In genomic region chr6:56996401-56996800, GRCh38 we compare ENCODE assay signal across 14 cellular contexts. TPM values are rescaled to one million over a fixed set of nuclear protein-coding genes. Genes with fewer than 3 reads are reported as not detected.
DNase-seq lines count a peak whose midpoint lies in the region; ATAC-seq, FAIRE-seq and TF ChIP-seq lines count a peak whose summit lies in the region.
"Had no signal": no experiment of that assay in that cellular context is flagged by ENCODE, and none has a peak within 500 bp of the region (broad histone marks: within the 10 kb centered on the region; RNA-seq: fewer than 3 reads in every experiment).

No MANE protein-coding gene starts in this region.

- H3K27ac ChIP-seq in HepG2 (ENCODE audit: extremely low read length, insufficient read depth, low read length) (no peak overlapping the region), right lobe of liver (no peak overlapping the region), GM12878 (ENCODE audit: control insufficient read depth, insufficient read depth) (no peak overlapping the region), osteoblast (ENCODE audit: low read depth, low read length) (no peak overlapping the region)
- H3K27ac ChIP-seq: BLaER1 treated with 17β-estradiol and CSF1 and Interleukin-3, amounts not matched to agents 10 nM and 100 nM; GM23248 had no signal

- DNase-seq in HepG2 (ENCODE audit: low spot score) (no peak), right lobe of liver (no peak), GM12878 (ENCODE audit: low read depth, low spot score) (no peak), osteoblast (ENCODE audit: insufficient read length, low spot score, missing footprints) (peak; percentile 22), H4 (ENCODE audit: low spot score) (no peak), endothelial cell (ENCODE audit: low spot score) (no peak)
- DNase-seq: ACHN; CD4-positive, CD25-positive, alpha-beta regulatory T cell; DMS53; GF-D8; GM23248; H7 had no signal

- H3K9me3 ChIP-seq in HepG2 (ENCODE audit: low read length) (peaks cover 17% of the 10 kb centered on the region), right lobe of liver (no peaks in the 10 kb centered on the region), GM12878 (replicated peaks; ENCODE audit: control insufficient read depth, insufficient read depth, low read length) (peaks cover 2% of the 10 kb centered on the region; the same call in 1 of the 3 replicates), osteoblast (ENCODE audit: low read depth, low read length) (no peaks in the 10 kb centered on the region)

- 0% methylated on average over 1 of the region's 1 CpG for WGBS in HepG2 (ENCODE audit: low lambda C conversion rate)
- 17% methylated on average over 1 of the region's 1 CpG for WGBS in right lobe of liver (ENCODE audit: insufficient coverage, low coverage, low lambda C conversion rate, missing lambda C conversion rate)
- 0% methylated on average over 1 of the region's 1 CpG for WGBS in GM12878 (ENCODE audit: insufficient coverage, insufficient replicate concordance, low lambda C conversion rate, missing lambda C conversion rate)

- H3K36me3 Mint-ChIP-seq in endothelial cell (ENCODE audit: low read depth, unreplicated experiment) = peaks cover 5% of the 10 kb centered on the region
- H3K36me3 Mint-ChIP-seq: CD4-positive, CD25-positive, alpha-beta regulatory T cell had no signal

- H3K9ac ChIP-seq in HepG2 (ENCODE audit: insufficient read depth, low read depth, low read length) = no peak overlapping the region
- no peak overlapping the region for H3K9ac ChIP-seq in GM12878 (ENCODE audit: control insufficient read depth, insufficient read depth, low read length)
- H3K9ac ChIP-seq: BLaER1 treated with 17β-estradiol and CSF1 and Interleukin-3, amounts not matched to agents 10 nM and 100 nM; GM23248 had no signal

- BruUV-seq in HepG2 (replicated peaks; lab: Mats Ljungman, UMichigan) (no TSS peak), GM12878 (replicated peaks; lab: Mats Ljungman, UMichigan) (no TSS peak)

- H3K4me2 ChIP-seq in HepG2 (ENCODE audit: low read depth, low read length) (no peak overlapping the region), GM12878 (ENCODE audit: control insufficient read depth, insufficient read depth) (no peak overlapping the region), osteoblast (ENCODE audit: insufficient read depth, low read length) (no peak overlapping the region)
- H3K4me2 ChIP-seq: BLaER1 treated with 17β-estradiol and CSF1 and Interleukin-3, amounts not matched to agents 10 nM and 100 nM had no signal

- SMC1A ChIA-PET in GM12878 (lab: Charles Lee; ENCODE audit: uncharacterized antibody, unreplicated experiment) = interaction anchor here (1.5 kb wide), 1 partner anchor 92 kb away, joined by 3 read pairs; no protein-coding TSS in a partner anchor

- TF ChIP-seq POLR2A in HepG2 (IDR thresholded peaks at IDR 0.05; ENCODE audit: insufficient read depth in 1 of 2, low read depth in 2 of 2, low read length in 2 of 2) = no peak
- no peak for TF ChIP-seq POLR2A in right lobe of liver (IDR thresholded peaks at IDR 0.05)
- TF ChIP-seq POLR2A in GM12878 (IDR thresholded peaks at IDR 0.05; ENCODE audit: low read depth, low read length) = no peak

- no peak overlapping the region for H3K4me3 ChIP-seq in HepG2 (replicated peaks in 1 of 3; ENCODE audit: insufficient read depth in 1 of 3, low read depth in 2 of 3, low read length in 3 of 3)
- H3K4me3 ChIP-seq in right lobe of liver = no peak overlapping the region
- no peak overlapping the region for H3K4me3 ChIP-seq in GM12878
- no peak overlapping the region for H3K4me3 ChIP-seq in osteoblast (ENCODE audit: insufficient read depth, low read length)
- H3K4me3 ChIP-seq: BLaER1 treated with 17β-estradiol and CSF1 and Interleukin-3, amounts not matched to agents 10 nM and 100 nM; GM23248 had no signal

- peaks cover 5% of the 10 kb centered on the region for H3K9me3 Mint-ChIP-seq in endothelial cell (ENCODE audit: unreplicated experiment)

- TF ChIP-seq RAD21 in HepG2 (CRISPR knock-in tag; IDR thresholded peaks at IDR 0.05) (no peak), GM12878 (IDR thresholded peaks at IDR 0.05; ENCODE audit: insufficient read depth, low read depth, low read length) (no peak)

- H3K4me3 Mint-ChIP-seq in endothelial cell (ENCODE audit: unreplicated experiment) = no peak overlapping the region
- H3K4me3 Mint-ChIP-seq: CD4-positive, CD25-positive, alpha-beta regulatory T cell had no signal

- ATAC-seq in HepG2 (no peak), right lobe of liver (no peak), GM12878 (0 out of 3 replicates have a peak, but pooled peaks have one; percentile 22), HG02623 (IDR thresholded peaks at IDR 0.05; ENCODE audit: unreplicated experiment) (no peak)

- intact Hi-C loops in HepG2 (cut with micrococcal nuclease; ENCODE audit: unreplicated experiment) = no loop called here
- intact Hi-C loops in right lobe of liver (cut with DNase I) = no loop called here
- intact Hi-C loops in GM12878 (cut with micrococcal nuclease; ENCODE audit: unreplicated experiment) = no loop called here

- in situ Hi-C loops in HepG2 (cut with HindIII; ENCODE audit: extremely low pct_ligation_motif_present, low pct_unique_long_range_greater_than_20kb) (no loop called here), GM12878 (cut with MboI) (no loop called here)

- FAIRE-seq in HepG2 (lab: Jason Lieb, UNC) (no peak), GM12878 (lab: Jason Lieb, UNC) (no peak)

- H3K27me3 ChIP-seq in HepG2 (ENCODE audit: control insufficient read depth in 1 of 2, insufficient read depth in 2 of 2, low read length in 2 of 2) = peaks cover 0 to 6% of the 10 kb centered on the region in 2 experiments; a peak in 3 of 5 replicates
- H3K27me3 ChIP-seq in right lobe of liver = no peaks in the 10 kb centered on the region
- H3K27me3 ChIP-seq in GM12878 (replicated peaks in 1 of 2; ENCODE audit: control insufficient read depth in 2 of 2, insufficient read depth in 2 of 2, low read length in 1 of 2) = no peaks in the 10 kb centered on the region
- H3K27me3 ChIP-seq in osteoblast (ENCODE audit: insufficient read depth, low read length) = no peaks in the 10 kb centered on the region
- H3K27me3 ChIP-seq: BLaER1 treated with 17β-estradiol and CSF1 and Interleukin-3, amounts not matched to agents 10 nM and 100 nM had no signal

- TF ChIP-seq EP300 in HepG2 (IDR thresholded peaks at IDR 0.05; ENCODE audit: low read depth in 2 of 2, low read length in 2 of 2) (no peak), HepG2 (CRISPR knock-in tag; IDR thresholded peaks at IDR 0.05; ENCODE audit: borderline replicate concordance) (no peak), GM12878 (IDR thresholded peaks at IDR 0.05; ENCODE audit: borderline replicate concordance in 1 of 2, control insufficient read depth in 1 of 2, low read depth in 2 of 2, low read length in 2 of 2) (no peak)

- H3K79me2 ChIP-seq in HepG2 (ENCODE audit: insufficient read depth, low read length) (no peaks in the 10 kb centered on the region), GM12878 (ENCODE audit: control insufficient read depth, insufficient read depth, low read length) (no peaks in the 10 kb centered on the region), osteoblast (ENCODE audit: insufficient read depth, low read length) (no peaks in the 10 kb centered on the region)

- no peaks in the 10 kb centered on the region for H3K4me1 ChIP-seq in HepG2 (ENCODE audit: insufficient read depth, low read length)
- no peaks in the 10 kb centered on the region for H3K4me1 ChIP-seq in right lobe of liver
- H3K4me1 ChIP-seq in GM12878 (ENCODE audit: control insufficient read depth, insufficient read depth, low read length) = no peaks in the 10 kb centered on the region
- H3K4me1 ChIP-seq in osteoblast (ENCODE audit: insufficient read depth, low read length) = no peaks in the 10 kb centered on the region
- H3K4me1 ChIP-seq: BLaER1 treated with 17β-estradiol and CSF1 and Interleukin-3, amounts not matched to agents 10 nM and 100 nM had no signal

- H4K20me1 ChIP-seq in HepG2 (ENCODE audit: insufficient read depth, low read length) = no peaks in the 10 kb centered on the region
- no peaks in the 10 kb centered on the region for H4K20me1 ChIP-seq in GM12878 (ENCODE audit: control insufficient read depth, insufficient read depth)
- no peaks in the 10 kb centered on the region for H4K20me1 ChIP-seq in osteoblast (ENCODE audit: insufficient read depth, low read length)
- H4K20me1 ChIP-seq: BLaER1 treated with 17β-estradiol and CSF1 and Interleukin-3, amounts not matched to agents 10 nM and 100 nM had no signal

- POLR2A ChIA-PET in HepG2 (lab: Yijun Ruan, JAX) (no interaction called here), GM12878 (lab: Charles Lee) (no interaction called here)

- peaks cover 11% of the 10 kb centered on the region for H3K4me1 Mint-ChIP-seq in endothelial cell (ENCODE audit: unreplicated experiment)
- H3K4me1 Mint-ChIP-seq: CD4-positive, CD25-positive, alpha-beta regulatory T cell had no signal

- H2AFZ ChIP-seq in HepG2 (ENCODE audit: low read length) = no peak overlapping the region
- H2AFZ ChIP-seq in GM12878 (ENCODE audit: control insufficient read depth, low read depth, low read length) = no peak overlapping the region
- H2AFZ ChIP-seq in osteoblast (ENCODE audit: low read length) = no peak overlapping the region
- H2AFZ ChIP-seq: GM23248 had no signal

- CTCF ChIA-PET in HepG2 (lab: Yijun Ruan, JAX; ENCODE audit: low intra/inter-chr PET ratio, low total read pairs) (no interaction called here), GM12878 (lab: Yijun Ruan, JAX) (interaction anchor here (1.1 to 1.9 kb wide), 3 partner anchors 13 to 41 kb away, joined by 3 to 7 read pairs (median 4); partner anchors contain the start of gene BEND6)

- peaks cover 3% of the 10 kb centered on the region for H3K27me3 Mint-ChIP-seq in endothelial cell (ENCODE audit: unreplicated experiment)

- no peak for TF ChIP-seq CTCF in HepG2 (CRISPR knock-in tag; IDR thresholded peaks at IDR 0.05)
- TF ChIP-seq CTCF in right lobe of liver (IDR thresholded peaks at IDR 0.05) = no peak
- TF ChIP-seq CTCF in GM12878 (IDR thresholded peaks at IDR 0.05 in 2 of 3, conservative IDR thresholded peaks at IDR 0.05 in 1 of 3; ENCODE audit: control insufficient read depth in 2 of 3, extremely low read depth in 1 of 3, insufficient read depth in 1 of 3, low read depth in 3 of 3, low read length in 3 of 3) = no peak
- no peak for TF ChIP-seq CTCF in osteoblast (IDR thresholded peaks at IDR 0.05; ENCODE audit: extremely low read depth, low read depth, low read length)
- no peak for TF ChIP-seq CTCF in endothelial cell (IDR thresholded peaks at IDR 0.05; ENCODE audit: unreplicated experiment)

- H3K36me3 ChIP-seq in HepG2 (replicated peaks in 1 of 2; ENCODE audit: control insufficient read depth in 1 of 2, insufficient read depth in 2 of 2, low read length in 2 of 2) = no peaks in the 10 kb centered on the region
- no peaks in the 10 kb centered on the region for H3K36me3 ChIP-seq in right lobe of liver
- H3K36me3 ChIP-seq in GM12878 (ENCODE audit: control insufficient read depth in 2 of 2, insufficient read depth in 2 of 2, low read length in 1 of 2) = no peaks in the 10 kb centered on the region
- H3K36me3 ChIP-seq in osteoblast (ENCODE audit: insufficient read depth, low read length) = no peaks in the 10 kb centered on the region

- RAD21 ChIA-PET in GM12878 (lab: Charles Lee; ENCODE audit: unreplicated experiment) = interaction anchor here (0.6 kb wide), 1 partner anchor 126 kb away, joined by 4 read pairs; no protein-coding TSS in a partner anchor

- no peak overlapping the region for H3K27ac Mint-ChIP-seq in endothelial cell (ENCODE audit: unreplicated experiment)
- H3K27ac Mint-ChIP-seq: CD4-positive, CD25-positive, alpha-beta regulatory T cell had no signal

RNA-seq across cellular contexts. Expression of gene BEND6, which starts 41.5 kb away (rescaled TPM):
- total RNA-seq in HepG2 (2016; rRNA removed; fragmentation: Illumina TruSeq; extraction: Trizol) (0.20 and 0.25 TPM in 2 replicates), right lobe of liver (not detected), GM12878 (2014; rRNA removed) (1.3 and 1.5 TPM in 2 replicates), GM12878 (2014; rRNA removed; fragmentation: Illumina TruSeq; extraction: Trizol) (1.9 and 2.0 TPM in 2 replicates), GM12878 (2021) (1.5 and 2.5 TPM in 2 replicates), osteoblast (22.4 and 23.6 TPM in 2 replicates), endothelial cell (ENCODE audit: unreplicated experiment) (0.97 TPM)
- total RNA-seq in HepG2 (2016; cell fraction: cytosol; rRNA removed; fragmentation: Illumina TruSeq; extraction: Trizol; ENCODE audit: low read depth) = 0.44 and 0.71 TPM in 2 replicates
- total RNA-seq in HepG2 (2016; cell fraction: insoluble cytoplasmic fraction; rRNA removed; fragmentation: Illumina TruSeq; extraction: Trizol) = 0.12 and 0.43 TPM in 2 replicates
- 0.43 and 0.55 TPM in 2 replicates for total RNA-seq in HepG2 (2016; cell fraction: membrane; rRNA removed; fragmentation: Illumina TruSeq; extraction: Trizol)
- 0.09 and 0.25 TPM in 2 replicates for total RNA-seq in HepG2 (2016; cell fraction: nucleus; rRNA removed; fragmentation: Illumina TruSeq; extraction: Trizol)
- polyA plus RNA-seq in HepG2 (2011; rRNA removed) (0.10 and 0.21 TPM in 2 replicates), GM12878 (2011; rRNA removed) (0.87 and 1.3 TPM in 2 replicates), GM12878 (2014; fragmentation: Illumina TruSeq; extraction: Trizol) (2.0 and 2.8 TPM in 2 replicates), GM12878 (2014; fragmentation: Nextera tagmentation; extraction: Ambion mirVana) (under 1 TPM; 0.79 to 0.82 TPM), GM12878 (2014; rRNA removed) (1.1 and 1.2 TPM in 2 replicates), GM12878 (2016; fragmentation: Nextera tagmentation; extraction: Ambion mirVana) (1 to 10 TPM; 2.6 to 2.8 TPM)
- 0.09 and 0.13 TPM in 2 replicates for polyA plus RNA-seq in HepG2 (2011; cell fraction: cytosol; rRNA removed)
- not detected in 2 replicates for polyA plus RNA-seq in HepG2 (2011; cell fraction: nucleus; rRNA removed)
- 0.12 and 0.29 TPM in 2 replicates for polyA plus RNA-seq in HepG2 (2012)
- 0.19 and 0.40 TPM in 2 replicates for polyA plus RNA-seq in HepG2 (2016; cell fraction: cytosol; fragmentation: Illumina TruSeq; extraction: Trizol; ENCODE audit: low read depth)
- polyA plus RNA-seq in HepG2 (2016; cell fraction: insoluble cytoplasmic fraction; fragmentation: Illumina TruSeq; extraction: Trizol; ENCODE audit: low read depth) = 0.21 and 0.35 TPM in 2 replicates
- polyA plus RNA-seq in HepG2 (2016; cell fraction: membrane; fragmentation: Illumina TruSeq; extraction: Trizol; ENCODE audit: low read depth) = 0.33 and 0.54 TPM in 2 replicates
- 0.12 TPM in 1 of 2 replicates, not detected in the other for polyA plus RNA-seq in HepG2 (2016; cell fraction: nucleus; fragmentation: Illumina TruSeq; extraction: Trizol; ENCODE audit: insufficient read depth, low read depth)
- 0.04 and 0.37 TPM in 2 replicates for polyA minus RNA-seq in HepG2 (2011; rRNA and poly(A)+ RNA removed; ENCODE audit: low replicate concordance)
- polyA minus RNA-seq in HepG2 (2011; cell fraction: cytosol; rRNA and poly(A)+ RNA removed) = 0.20 TPM in 1 of 2 replicates, not detected in the other
- 0.12 and 0.13 TPM in 2 replicates for polyA minus RNA-seq in HepG2 (2011; cell fraction: nucleus; rRNA and poly(A)+ RNA removed)
- total RNA-seq in GM12878 (2013; cell fraction: nucleolus; rRNA removed) = 0.49 TPM in 1 of 2 replicates, not detected in the other
- 0.17 TPM for polyA plus RNA-seq in GM12878 (2011; ENCODE audit: low read depth)
- 0.33 TPM in 2 replicates for polyA plus RNA-seq in GM12878 (2011; cell fraction: cytosol; rRNA removed)
- polyA plus RNA-seq in GM12878 (2011; cell fraction: nucleus; rRNA removed) = 0.39 and 0.55 TPM in 2 replicates
- polyA plus RNA-seq in GM12878 (2012) = 0.70 and 0.81 TPM in 2 replicates
- 0.21 and 0.29 TPM in 2 replicates for polyA minus RNA-seq in GM12878 (2011; rRNA and poly(A)+ RNA removed)
- 0.31 TPM in 1 of 2 replicates, not detected in the other for polyA minus RNA-seq in GM12878 (2011; cell fraction: cytosol; rRNA and poly(A)+ RNA removed)
- polyA minus RNA-seq in GM12878 (2011; cell fraction: nucleus; rRNA and poly(A)+ RNA removed) = 0.24 and 0.48 TPM in 2 replicates
- total RNA-seq in H4 (2014; rRNA removed; shearing (Covaris generic)) = 10.5 and 18.9 TPM in 2 replicates
- total RNA-seq: CD4-positive, CD25-positive, alpha-beta regulatory T cell had no signal
- polyA plus RNA-seq: CD4-positive, CD25-positive, alpha-beta regulatory T cell had no signal

RNA-seq across cellular contexts. Expression of gene KIAA1586, which starts 50.1 kb away (rescaled TPM):
- total RNA-seq in HepG2 (2016; rRNA removed; fragmentation: Illumina TruSeq; extraction: Trizol) (16.9 and 24.7 TPM in 2 replicates), right lobe of liver (1 to 10 TPM; 3.2 to 6.5 (median 4.5) TPM), GM12878 (2014; rRNA removed) (13.3 and 18.9 TPM in 2 replicates), GM12878 (2014; rRNA removed; fragmentation: Illumina TruSeq; extraction: Trizol) (26.3 and 27.4 TPM in 2 replicates), GM12878 (2021) (17.4 and 20.2 TPM in 2 replicates), osteoblast (17.4 and 20.0 TPM in 2 replicates), endothelial cell (ENCODE audit: unreplicated experiment) (44.3 TPM)
- total RNA-seq in HepG2 (2016; cell fraction: cytosol; rRNA removed; fragmentation: Illumina TruSeq; extraction: Trizol; ENCODE audit: low read depth) = 7.8 and 11.1 TPM in 2 replicates
- 17.9 and 29.0 TPM in 2 replicates for total RNA-seq in HepG2 (2016; cell fraction: insoluble cytoplasmic fraction; rRNA removed; fragmentation: Illumina TruSeq; extraction: Trizol)
- 6.8 and 11.8 TPM in 2 replicates for total RNA-seq in HepG2 (2016; cell fraction: membrane; rRNA removed; fragmentation: Illumina TruSeq; extraction: Trizol)
- 23.4 and 25.1 TPM in 2 replicates for total RNA-seq in HepG2 (2016; cell fraction: nucleus; rRNA removed; fragmentation: Illumina TruSeq; extraction: Trizol)
- polyA plus RNA-seq in HepG2 (2011; rRNA removed) (4.2 and 5.5 TPM in 2 replicates), GM12878 (2011; rRNA removed) (13.1 and 28.1 TPM in 2 replicates), GM12878 (2014; fragmentation: Illumina TruSeq; extraction: Trizol) (19.0 and 23.3 TPM in 2 replicates), GM12878 (2014; fragmentation: Nextera tagmentation; extraction: Ambion mirVana) (10 to 100 TPM; 22.3 to 29.0 TPM), GM12878 (2014; rRNA removed) (10.8 and 14.2 TPM in 2 replicates), GM12878 (2016; fragmentation: Nextera tagmentation; extraction: Ambion mirVana) (10 to 100 TPM; 28.8 to 33.1 TPM)
- polyA plus RNA-seq in HepG2 (2011; cell fraction: cytosol; rRNA removed) = 1.4 and 2.3 TPM in 2 replicates
- 2.3 and 3.1 TPM in 2 replicates for polyA plus RNA-seq in HepG2 (2011; cell fraction: nucleus; rRNA removed)
- polyA plus RNA-seq in HepG2 (2012) = 6.5 and 13.4 TPM in 2 replicates
- 5.2 and 5.6 TPM in 2 replicates for polyA plus RNA-seq in HepG2 (2016; cell fraction: cytosol; fragmentation: Illumina TruSeq; extraction: Trizol; ENCODE audit: low read depth)
- 25.7 and 32.0 TPM in 2 replicates for polyA plus RNA-seq in HepG2 (2016; cell fraction: insoluble cytoplasmic fraction; fragmentation: Illumina TruSeq; extraction: Trizol; ENCODE audit: low read depth)
- 6.6 and 8.4 TPM in 2 replicates for polyA plus RNA-seq in HepG2 (2016; cell fraction: membrane; fragmentation: Illumina TruSeq; extraction: Trizol; ENCODE audit: low read depth)
- polyA plus RNA-seq in HepG2 (2016; cell fraction: nucleus; fragmentation: Illumina TruSeq; extraction: Trizol; ENCODE audit: insufficient read depth, low read depth) = 20.4 and 25.6 TPM in 2 replicates
- polyA minus RNA-seq in HepG2 (2011; rRNA and poly(A)+ RNA removed; ENCODE audit: low replicate concordance) = 0.91 and 0.94 TPM in 2 replicates
- 5.5 and 6.0 TPM in 2 replicates for polyA minus RNA-seq in HepG2 (2011; cell fraction: cytosol; rRNA and poly(A)+ RNA removed)
- 24.6 and 25.6 TPM in 2 replicates for polyA minus RNA-seq in HepG2 (2011; cell fraction: nucleus; rRNA and poly(A)+ RNA removed)
- 39.9 and 41.2 TPM in 2 replicates for total RNA-seq in GM12878 (2013; cell fraction: nucleolus; rRNA removed)
- 3.2 TPM for polyA plus RNA-seq in GM12878 (2011; ENCODE audit: low read depth)
- 3.0 and 3.2 TPM in 2 replicates for polyA plus RNA-seq in GM12878 (2011; cell fraction: cytosol; rRNA removed)
- 4.7 and 5.9 TPM in 2 replicates for polyA plus RNA-seq in GM12878 (2011; cell fraction: nucleus; rRNA removed)
- polyA plus RNA-seq in GM12878 (2012) = 7.5 and 10.8 TPM in 2 replicates
- polyA minus RNA-seq in GM12878 (2011; rRNA and poly(A)+ RNA removed) = 4.2 and 5.3 TPM in 2 replicates
- 3.2 and 5.2 TPM in 2 replicates for polyA minus RNA-seq in GM12878 (2011; cell fraction: cytosol; rRNA and poly(A)+ RNA removed)
- 4.5 and 6.3 TPM in 2 replicates for polyA minus RNA-seq in GM12878 (2011; cell fraction: nucleus; rRNA and poly(A)+ RNA removed)
- total RNA-seq in H4 (2014; rRNA removed; shearing (Covaris generic)) = 9.8 and 16.6 TPM in 2 replicates
